ENCODE assay signal across 1 cellular context in genomic region chr6:6841571-6841970, GRCh38.
TF ChIP-seq lines count a peak whose summit lies in the region.

No MANE protein-coding gene starts in this region.

TF ChIP-seq in GM12878, 131 proteins besides CTCF, POLR2A, EP300 and RAD21 (continued from another document):
- TF ChIP-seq ZBTB40 (IDR thresholded peaks at IDR 0.05; ENCODE audit: borderline replicate concordance) (no peak), ZNF592 (IDR thresholded peaks at IDR 0.05) (no peak), HDGF (IDR thresholded peaks at IDR 0.05) (no peak), RUNX3 (IDR thresholded peaks at IDR 0.05; ENCODE audit: low read length) (no peak), CREM (IDR thresholded peaks at IDR 0.05; ENCODE audit: low read depth) (no peak), SREBF2 (IDR thresholded peaks at IDR 0.05; ENCODE audit: low read length) (no peak), PKNOX1 (IDR thresholded peaks at IDR 0.05) (no peak)
